2 cellular contexts compared by ENCODE assay signal in the genomic region with DNA sequence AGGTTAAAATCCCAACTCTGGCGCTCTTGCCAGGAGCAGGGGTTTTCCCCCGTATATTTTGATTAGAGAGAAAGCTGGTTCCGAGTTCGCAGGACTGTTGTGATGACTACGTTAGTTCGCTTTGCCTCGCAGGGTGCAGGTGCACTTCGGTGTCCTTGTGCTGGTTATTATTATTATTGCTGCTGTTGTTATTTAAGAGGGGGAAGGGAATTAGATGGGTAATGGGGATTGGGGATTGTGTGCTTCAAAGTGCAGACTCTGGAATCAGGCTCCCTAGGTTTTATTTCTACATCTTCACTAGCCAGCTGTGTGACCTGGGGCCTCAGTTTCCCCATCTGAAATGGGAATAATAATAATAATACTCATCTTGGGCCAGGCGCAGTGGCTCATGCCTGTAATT.
TF ChIP-seq lines count a peak whose summit lies in the region.

No MANE protein-coding gene starts in this region.

TF ChIP-seq in A549, 52 proteins besides CTCF, POLR2A, EP300 and RAD21:
- TF ChIP-seq HDAC2 (IDR thresholded peaks at IDR 0.05) (no peak), JUNB (IDR thresholded peaks at IDR 0.05) (no peak), RNF2 (IDR thresholded peaks at IDR 0.05; ENCODE audit: borderline replicate concordance, low read depth) (no peak), EHF (CRISPR knock-in tag; IDR thresholded peaks at IDR 0.05) (no peak), CHD4 (IDR thresholded peaks at IDR 0.05; ENCODE audit: borderline replicate concordance) (no peak), MAZ (IDR thresholded peaks at IDR 0.05; ENCODE audit: borderline replicate concordance, low read depth, low read length) (no peak), POLR2AphosphoS2 (conservative IDR thresholded peaks at IDR 0.05; ENCODE audit: low read length) (no peak), NR3C1 (IDR thresholded peaks at IDR 0.05) (no peak), HOXB13 (CRISPR knock-in tag; IDR thresholded peaks at IDR 0.05; ENCODE audit: low read depth) (no peak), RARB (CRISPR knock-in tag; IDR thresholded peaks at IDR 0.05) (no peak), RCOR1 (IDR thresholded peaks at IDR 0.05; ENCODE audit: low read depth, low read length) (no peak)
- TF ChIP-seq, protein P1, sequence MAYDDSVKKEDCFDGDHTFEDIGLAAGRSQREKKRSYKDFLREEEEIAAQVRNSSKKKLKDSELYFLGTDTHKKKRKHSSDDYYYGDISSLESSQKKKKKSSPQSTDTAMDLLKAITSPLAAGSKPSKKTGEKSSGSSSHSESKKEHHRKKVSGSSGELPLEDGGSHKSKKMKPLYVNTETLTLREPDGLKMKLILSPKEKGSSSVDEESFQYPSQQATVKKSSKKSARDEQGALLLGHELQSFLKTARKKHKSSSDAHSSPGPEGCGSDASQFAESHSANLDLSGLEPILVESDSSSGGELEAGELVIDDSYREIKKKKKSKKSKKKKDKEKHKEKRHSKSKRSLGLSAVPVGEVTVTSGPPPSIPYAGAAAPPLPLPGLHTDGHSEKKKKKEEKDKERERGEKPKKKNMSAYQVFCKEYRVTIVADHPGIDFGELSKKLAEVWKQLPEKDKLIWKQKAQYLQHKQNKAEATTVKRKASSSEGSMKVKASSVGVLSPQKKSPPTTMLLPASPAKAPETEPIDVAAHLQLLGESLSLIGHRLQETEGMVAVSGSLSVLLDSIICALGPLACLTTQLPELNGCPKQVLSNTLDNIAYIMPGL (CRISPR knock-in tag; IDR thresholded peaks at IDR 0.05; ENCODE audit: borderline replicate concordance): no peak
- TF ChIP-seq, protein P2, sequence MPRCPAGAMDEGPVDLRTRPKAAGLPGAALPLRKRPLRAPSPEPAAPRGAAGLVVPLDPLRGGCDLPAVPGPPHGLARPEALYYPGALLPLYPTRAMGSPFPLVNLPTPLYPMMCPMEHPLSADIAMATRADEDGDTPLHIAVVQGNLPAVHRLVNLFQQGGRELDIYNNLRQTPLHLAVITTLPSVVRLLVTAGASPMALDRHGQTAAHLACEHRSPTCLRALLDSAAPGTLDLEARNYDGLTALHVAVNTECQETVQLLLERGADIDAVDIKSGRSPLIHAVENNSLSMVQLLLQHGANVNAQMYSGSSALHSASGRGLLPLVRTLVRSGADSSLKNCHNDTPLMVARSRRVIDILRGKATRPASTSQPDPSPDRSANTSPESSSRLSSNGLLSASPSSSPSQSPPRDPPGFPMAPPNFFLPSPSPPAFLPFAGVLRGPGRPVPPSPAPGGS (IDR thresholded peaks at IDR 0.05): no peak

TF ChIP-seq in H1, 55 proteins besides CTCF, POLR2A, EP300 and RAD21:
- TF ChIP-seq TEAD4 (IDR thresholded peaks at IDR 0.05; ENCODE audit: low read depth, low read length) (no peak), TCF12 (IDR thresholded peaks at IDR 0.05; ENCODE audit: low read depth, low read length) (no peak), EZH2 (IDR thresholded peaks at IDR 0.05; ENCODE audit: low read depth, low read length, severe bottlenecking) (no peak), ZNF274 (IDR thresholded peaks at IDR 0.05; ENCODE audit: borderline replicate concordance, extremely low read depth, low read length) (no peak), SRF (IDR thresholded peaks at IDR 0.05; ENCODE audit: low read depth, low read length) (no peak), TBP (IDR thresholded peaks at IDR 0.05; ENCODE audit: low read depth, low read length) (no peak), GTF2F1 (IDR thresholded peaks at IDR 0.05; ENCODE audit: borderline replicate concordance, low read depth, low read length) (no peak), RBBP5 (IDR thresholded peaks at IDR 0.05; ENCODE audit: borderline replicate concordance, low read depth, low read length) (no peak), RNF2 (IDR thresholded peaks at IDR 0.05; ENCODE audit: borderline replicate concordance, low read depth, low read length, missing control alignments, poor library complexity, severe bottlenecking) (no peak), ASH2L (IDR thresholded peaks at IDR 0.05; ENCODE audit: low read length) (no peak), CBX8 (IDR thresholded peaks at IDR 0.05; ENCODE audit: borderline replicate concordance, low read depth, low read length) (no peak), HDAC6 (IDR thresholded peaks at IDR 0.05; ENCODE audit: low read depth, low read length) (no peak)
- TF ChIP-seq, protein P3, sequence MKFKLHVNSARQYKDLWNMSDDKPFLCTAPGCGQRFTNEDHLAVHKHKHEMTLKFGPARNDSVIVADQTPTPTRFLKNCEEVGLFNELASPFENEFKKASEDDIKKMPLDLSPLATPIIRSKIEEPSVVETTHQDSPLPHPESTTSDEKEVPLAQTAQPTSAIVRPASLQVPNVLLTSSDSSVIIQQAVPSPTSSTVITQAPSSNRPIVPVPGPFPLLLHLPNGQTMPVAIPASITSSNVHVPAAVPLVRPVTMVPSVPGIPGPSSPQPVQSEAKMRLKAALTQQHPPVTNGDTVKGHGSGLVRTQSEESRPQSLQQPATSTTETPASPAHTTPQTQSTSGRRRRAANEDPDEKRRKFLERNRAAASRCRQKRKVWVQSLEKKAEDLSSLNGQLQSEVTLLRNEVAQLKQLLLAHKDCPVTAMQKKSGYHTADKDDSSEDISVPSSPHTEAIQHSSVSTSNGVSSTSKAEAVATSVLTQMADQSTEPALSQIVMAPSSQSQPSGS (IDR thresholded peaks at IDR 0.05; ENCODE audit: low read length): no peak
